8 cellular contexts compared by ENCODE assay signal in the genomic region with DNA sequence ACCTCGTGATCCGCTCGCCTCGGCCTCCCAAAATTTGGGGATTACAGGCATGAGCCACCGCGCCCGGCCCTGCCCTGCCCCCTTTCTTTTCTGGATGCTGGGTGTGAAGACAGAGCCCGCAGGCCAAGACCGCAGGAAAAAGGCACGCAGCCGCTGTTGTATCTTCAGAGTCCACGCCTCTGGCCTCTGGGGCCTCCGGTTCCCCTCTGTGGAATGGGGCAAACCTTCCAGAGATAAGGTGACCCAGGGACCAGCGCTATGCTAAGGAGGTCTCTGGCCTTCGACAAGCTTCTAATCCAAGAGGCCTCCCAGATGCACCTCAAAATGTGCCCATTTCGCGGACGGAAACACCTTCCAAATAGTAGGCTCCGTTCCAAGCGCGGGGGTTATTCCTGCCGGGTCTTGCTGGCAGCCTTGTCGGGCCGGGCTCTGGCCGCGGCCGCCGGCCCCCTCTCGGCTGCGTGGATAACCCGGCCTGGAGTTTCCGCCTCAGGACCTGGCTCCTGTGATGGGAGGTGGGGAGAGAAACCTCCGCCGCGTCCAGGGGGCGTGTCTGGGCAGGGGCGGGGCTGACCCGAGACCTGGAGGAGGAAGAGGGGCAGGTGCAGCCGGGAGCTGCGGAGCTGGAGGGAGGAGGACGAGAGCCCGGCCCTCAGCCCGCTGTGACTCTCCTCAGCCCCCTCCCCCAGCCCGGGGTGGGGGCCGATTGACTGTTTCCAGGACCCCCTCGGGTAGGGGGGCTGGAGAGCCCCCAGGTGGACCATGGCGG. TPM values are rescaled to one million over a fixed set of nuclear protein-coding genes. Genes with fewer than 3 reads are reported as not detected.
DNase-seq lines count a peak whose midpoint lies in the region; TF ChIP-seq lines count a peak whose summit lies in the region.

No MANE protein-coding gene starts in this region.

- H4K20me1 ChIP-seq in mammary epithelial cell (ENCODE audit: insufficient read depth, low read length), result no peaks in the 10 kb centered on the region

- H2AFZ ChIP-seq in mammary epithelial cell (ENCODE audit: low read depth, low read length), result peak overlapping the region; percentile 31

- no peak overlapping the region for H3K27ac ChIP-seq in mammary epithelial cell (ENCODE audit: insufficient read depth, low read depth, low read length)

- no peaks in the 10 kb centered on the region for H3K9me3 ChIP-seq in mammary epithelial cell (replicated peaks; ENCODE audit: insufficient read depth, low read length)

- H3K27me3 Mint-ChIP-seq in immature natural killer cell (ENCODE audit: low read depth in 3 of 3), result peaks cover 5 to 15% (median 11%) of the 10 kb centered on the region in 3 donors

- no peaks in the 10 kb centered on the region for H3K27me3 ChIP-seq in mammary epithelial cell (ENCODE audit: insufficient read depth, low read length)

- peaks cover 5 to 14% of the 10 kb centered on the region in 2 donors for H3K4me1 Mint-ChIP-seq in immature natural killer cell

- no peaks in the 10 kb centered on the region for H3K36me3 Mint-ChIP-seq in immature natural killer cell

- H3K27ac Mint-ChIP-seq in immature natural killer cell, result no peak overlapping the region

- H3K9me3 Mint-ChIP-seq in immature natural killer cell, result no peaks in the 10 kb centered on the region

- WGBS in mammary epithelial cell (ENCODE audit: low coverage, missing lambda C conversion rate), result 17% methylated on average over 17 of the region's 47 CpGs

- in situ Hi-C loops in mammary epithelial cell (cut with MboI; ENCODE audit: low sequenced_read_pairs in 2 of 2), result no loop called here

- DNase-seq in NCI-H446 (lab: John Stamatoyannopoulos, UW), result peak; percentile 31 to 75
- DNase-seq in NCI-H446 treated with DMSO at 0.1 percent for 48 hours (lab: John Stamatoyannopoulos, UW), result no peak
- peak; percentile 78 for DNase-seq in NCI-H2107 treated with DMSO at 0.1 percent for 48 hours (lab: John Stamatoyannopoulos, UW; ENCODE audit: unreplicated experiment)
- DNase-seq in activated CD4-positive, CD25-positive, alpha-beta regulatory T cell treated with anti-CD3 and anti-CD28 coated beads, Interleukin-2, amount 50 U/mL, for 16 hours (ENCODE audit: low read depth, low spot score), result peak; percentile 70
- peak; percentile 83 for DNase-seq in mammary epithelial cell
- DNase-seq in immature natural killer cell, result peak; percentile 76 to 79 (median 77)
- peak; percentile 92 for DNase-seq in stimulated activated CD4-positive, alpha-beta T cell treated with anti-CD3 and anti-CD28 coated beads, Interleukin-15, amount 100 ng/mL, for 24 hours
- no peak for DNase-seq in occipital lobe (lab: John Stamatoyannopoulos, UW)

- no peaks in the 10 kb centered on the region for H3K36me3 ChIP-seq in mammary epithelial cell (ENCODE audit: insufficient read depth, low read length)

- peaks cover 5% of the 10 kb centered on the region for H3K4me1 ChIP-seq in mammary epithelial cell (ENCODE audit: insufficient read depth, low read length)

- dilution Hi-C loops in mammary epithelial cell (cut with HindIII; ENCODE audit: low sequenced_read_pairs), result loop anchor here (5.0 kb wide), 4 partner anchors 34 to 99 kb away; no protein-coding TSS in a partner anchor

- CTCF ChIA-PET in mammary epithelial cell (lab: Charles Lee; ENCODE audit: low non-redundant PET), result no interaction called here

- BruUV-seq in mammary epithelial cell (replicated peaks; lab: Mats Ljungman, UMichigan), result no TSS peak

- peak overlapping the region in 4 of 5 donors; percentile 53 to 68 (median 56) for H3K4me3 Mint-ChIP-seq in immature natural killer cell

- no peaks in the 10 kb centered on the region for H3K79me2 ChIP-seq in mammary epithelial cell (ENCODE audit: insufficient read depth, low read length)

- H3K9ac ChIP-seq in mammary epithelial cell (ENCODE audit: insufficient read depth, low read length), result no peak overlapping the region

- no peak for TF ChIP-seq CTCF in mammary epithelial cell (conservative IDR thresholded peaks at IDR 0.05 in 1 of 2, IDR thresholded peaks at IDR 0.05 in 1 of 2; ENCODE audit: extremely low read depth in 1 of 2, insufficient read depth in 1 of 2, low read depth in 1 of 2, low read length in 2 of 2)

- intact Hi-C loops in mammary epithelial cell (cut with micrococcal nuclease), result no loop called here

- no peak overlapping the region for H3K4me3 ChIP-seq in mammary epithelial cell (replicated peaks in 1 of 3; ENCODE audit: insufficient read depth in 1 of 3, low read depth in 2 of 3, low read length in 3 of 3)

- peak overlapping the region; percentile 24 for H3K4me2 ChIP-seq in mammary epithelial cell (ENCODE audit: insufficient read depth, low read depth, low read length)

RNA-seq across cellular contexts. Expression of gene TJP3, which starts 13.1 kb away (rescaled TPM):
- total RNA-seq in mammary epithelial cell, result under 1 TPM; 0.50 to 0.54 TPM
- polyA plus RNA-seq in mammary epithelial cell, result 0.48 TPM
- 0.41 TPM for polyA minus RNA-seq in mammary epithelial cell
- polyA plus RNA-seq in immature natural killer cell, result under 1 TPM in 1 of 3 donors, not detected in 2; 0.34 TPM
- not detected for total RNA-seq in occipital lobe

RNA-seq across cellular contexts. Expression of gene PIP5K1C, which starts 21.0 kb away (rescaled TPM):
- 10 to 100 TPM; 22.5 to 26.7 TPM for total RNA-seq in mammary epithelial cell
- 8.9 TPM for polyA plus RNA-seq in mammary epithelial cell
- polyA minus RNA-seq in mammary epithelial cell, result 34.6 TPM
- polyA plus RNA-seq in immature natural killer cell, result 10 to 100 TPM in 1 of 3 donors, 1 to 10 TPM in 1, not detected in 1; 4.3 to 25.7 TPM
- total RNA-seq in occipital lobe, result 19.8 TPM

RNA-seq across cellular contexts. Expression of gene APBA3, which starts 40.2 kb away (rescaled TPM):
- total RNA-seq in mammary epithelial cell (10 to 100 TPM; 14.5 to 22.8 TPM), occipital lobe (12.3 TPM)
- polyA plus RNA-seq in mammary epithelial cell (5.7 TPM), immature natural killer cell (10 to 100 TPM; 24.2 to 32.4 (median 31.2) TPM)
- polyA minus RNA-seq in mammary epithelial cell, result 3.1 TPM

RNA-seq across cellular contexts. Expression of gene MRPL54, which starts 41.2 kb away (rescaled TPM):
- total RNA-seq in mammary epithelial cell (10 to 100 TPM; 23.7 to 48.2 TPM), occipital lobe (16.8 TPM)
- polyA plus RNA-seq in mammary epithelial cell (50.4 TPM), immature natural killer cell (100 to 1,000 TPM; 116 to 167 (median 122) TPM)
- 32.9 TPM for polyA minus RNA-seq in mammary epithelial cell

RNA-seq across cellular contexts. Expression of gene RAX2, which starts 50.7 kb away (rescaled TPM):
- total RNA-seq in mammary epithelial cell (not detected), occipital lobe (not detected)
- polyA plus RNA-seq in mammary epithelial cell (not detected), immature natural killer cell (not detected)
- polyA minus RNA-seq in mammary epithelial cell, result not detected

Comparison
In these comparisons a context has a peak if more than half of its experiments do, and no peak if none do; other contexts are left out.
1. DNase-seq: peak in NCI-H446 (2 of 2), NCI-H2107 treated with DMSO at 0.1 percent for 48 hours (single experiment), activated CD4-positive, CD25-positive, alpha-beta regulatory T cell treated with anti-CD3 and anti-CD28 coated beads, Interleukin-2, amount 50 U/mL, for 16 hours (single experiment), mammary epithelial cell (single experiment), immature natural killer cell (3 of 3) and stimulated activated CD4-positive, alpha-beta T cell treated with anti-CD3 and anti-CD28 coated beads, Interleukin-15, amount 100 ng/mL, for 24 hours (single experiment); none in NCI-H446 treated with DMSO at 0.1 percent for 48 hours (single experiment) and occipital lobe (single experiment).